In genomic region chr4:535181-535923, GRCh38 we compare ENCODE assay signal across 23 cellular contexts. TPM values are rescaled to one million over a fixed set of nuclear protein-coding genes. Genes with fewer than 3 reads are reported as not detected.
"Had no signal": no experiment of that assay in that cellular context is flagged by ENCODE, and none has a peak within 500 bp of the region (broad histone marks: within the 10 kb centered on the region; RNA-seq: fewer than 3 reads in every experiment).

No MANE protein-coding gene starts in this region.

- H3K4me1 Mint-ChIP-seq: activated B cell treated with CpG ODN at 0.5 μM for 24 hours; activated CD4-positive, alpha-beta T cell treated with anti-CD3 and anti-CD28 coated beads, Interleukin-2, amount 10 ng/mL, durations not matched to agents 7 days and 5 days had no signal

- H3K4me3 ChIP-seq: MG63, Peyer's patch, SJSA1 had no signal

- H3K27ac ChIP-seq: Peyer's patch, RWPE1, SJSA1 had no signal

- H3K9me3 Mint-ChIP-seq: activated T-cell treated with anti-CD3 and anti-CD28 coated beads, Interleukin-2, amount 50 U/mL, for 4 hours had no signal

- H3K27me3 ChIP-seq: MG63, Peyer's patch, SJSA1 had no signal

- H3K36me3 ChIP-seq: MG63 had no signal

- H3K4me3 Mint-ChIP-seq: activated B cell treated with CpG ODN at 0.5 μM for 24 hours; activated CD4-positive, alpha-beta memory T cell treated with anti-CD3 and anti-CD28 coated beads for 36 hours; activated CD4-positive, alpha-beta T cell treated with anti-CD3 and anti-CD28 coated beads, Interleukin-2, amount 10 ng/mL, durations not matched to agents 7 days and 5 days; activated T-cell treated with anti-CD3 and anti-CD28 coated beads, Interleukin-2, amount 50 U/mL, for 4 hours; T-helper 1 cell treated with Interleukin-12 subunit alpha and Interleukin-12 subunit beta and Interleukin-4 antibody, amounts not matched to agents 30 μg/mL and 1 μg/mL, for 36 hours had no signal

- H3K27me3 Mint-ChIP-seq: activated B cell treated with CpG ODN at 0.5 μM for 24 hours; activated CD4-positive, alpha-beta memory T cell treated with anti-CD3 and anti-CD28 coated beads for 36 hours; activated CD4-positive, alpha-beta T cell treated with anti-CD3 and anti-CD28 coated beads, Interleukin-2, amount 10 ng/mL, durations not matched to agents 7 days and 5 days had no signal

- H3K4me1 ChIP-seq: Peyer's patch, SJSA1 had no signal

- H3K9me3 ChIP-seq: MG63, Peyer's patch, SJSA1 had no signal

- H3K27ac Mint-ChIP-seq: activated B cell treated with CpG ODN at 0.5 μM for 24 hours; activated CD4-positive, alpha-beta memory T cell treated with anti-CD3 and anti-CD28 coated beads for 36 hours; activated CD4-positive, alpha-beta T cell treated with anti-CD3 and anti-CD28 coated beads, Interleukin-2, amount 10 ng/mL, durations not matched to agents 7 days and 5 days; activated naive CD4-positive, alpha-beta T cell treated with anti-CD3 and anti-CD28 coated beads, Interleukin-2, amount 50 U/mL, for 72 hours; T-helper 1 cell treated with Interleukin-12 subunit alpha and Interleukin-12 subunit beta and Interleukin-4 antibody, amounts not matched to agents 30 μg/mL and 1 μg/mL, for 36 hours had no signal

- DNase-seq: activated B cell treated with CpG ODN at 0.5 μM for 24 hours; activated CD4-positive, alpha-beta memory T cell treated with anti-CD3 and anti-CD28 coated beads for 36 hours; activated CD4-positive, alpha-beta T cell treated with anti-CD3 and anti-CD28 coated beads, Interleukin-2, amount 10 ng/mL, durations not matched to agents 7 days and 5 days; activated CD8-positive, alpha-beta memory T cell treated with anti-CD3 and anti-CD28 coated beads for 24 hours; activated effector memory CD4-positive, alpha-beta T cell treated with anti-CD3 and anti-CD28 coated beads, Interleukin-2, amount 50 U/mL, for 16 hours; activated naive CD4-positive, alpha-beta T cell treated with Interleukin-2 at 50 U/mL for 16 hours; activated T-cell treated with anti-CD3 and anti-CD28 coated beads, Interleukin-2, amount 50 U/mL, for 4 hours; anterior cingulate cortex; MG63; MV-4-11; NCI-H1092 treated with DMSO at 0.1 percent for 48 hours; NCI-H1417 treated with DMSO at 0.1 percent for 48 hours; NCI-H1694 treated with DMSO at 0.1 percent for 48 hours; NCI-H2029 treated with DMSO at 0.1 percent for 48 hours; NCI-H446; NCI-H524; SHP77 had no signal

- ATAC-seq: activated naive CD4-positive, alpha-beta T cell treated with anti-CD3 and anti-CD28 coated beads, Interleukin-2, amount 50 U/mL, for 72 hours; activated T-cell treated with anti-CD3 and anti-CD28 coated beads, Interleukin-2, amount 50 U/mL, for 4 hours; SK-N-SH treated with all-trans-retinoic acid at 6 μM for 48 hours had no signal

RNA-seq across cellular contexts. Expression of gene TMEM271, which starts 40.7 kb away (rescaled TPM):
- total RNA-seq: activated B cell treated with CpG ODN at 0.5 μM for 24 hours; activated CD4-positive, alpha-beta memory T cell treated with anti-CD3 and anti-CD28 coated beads for 36 hours; activated CD4-positive, alpha-beta T cell treated with anti-CD3 and anti-CD28 coated beads, Interleukin-2, amount 10 ng/mL, durations not matched to agents 7 days and 5 days; activated naive CD4-positive, alpha-beta T cell treated with anti-CD3 and anti-CD28 coated beads, Interleukin-2, amount 50 U/mL, for 72 hours; activated T-cell treated with anti-CD3 and anti-CD28 coated beads, Interleukin-2, amount 50 U/mL, for 4 hours; Peyer's patch; SJSA1 had no signal
